Comparison of ENCODE assay signal across 27 cellular contexts in the genomic region with DNA sequence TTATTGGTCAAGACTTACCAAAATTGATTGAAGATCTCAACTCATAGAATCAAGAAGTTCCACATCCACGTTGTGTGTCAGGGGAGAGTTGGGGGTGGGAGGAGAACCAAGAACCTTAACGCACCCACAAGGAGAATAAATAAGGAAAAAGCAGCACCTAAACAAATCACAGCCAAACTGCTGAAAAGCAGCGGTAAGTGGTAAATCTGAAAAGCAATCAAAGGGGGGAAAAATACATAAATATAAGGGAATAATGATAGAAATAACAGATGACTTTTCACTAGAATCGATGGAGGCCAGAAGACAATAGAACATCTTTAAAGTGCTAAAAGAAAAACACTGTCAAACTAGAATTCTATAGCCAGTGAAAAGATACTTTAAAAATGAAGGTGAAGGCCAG.
"Had no signal": no experiment of that assay in that cellular context is flagged by ENCODE, and none has a peak within 500 bp of the region (broad histone marks: within the 10 kb centered on the region; RNA-seq: fewer than 3 reads in every experiment).

No MANE protein-coding gene starts in this region.

- H3K27me3 ChIP-seq: esophagus squamous epithelium, gastrocnemius medialis, heart right ventricle, left lung had no signal

- H3K27ac ChIP-seq: epithelial cell of prostate, esophagus squamous epithelium, gastrocnemius medialis, heart right ventricle, left lung, lower lobe of right lung had no signal

- H3K4me3 Mint-ChIP-seq: dendritic cell treated with granulocyte-macrophage colony-stimulating factor and Interleukin-4, amounts not matched to agents 40 ng/mL and 50 ng/mL, for 4 days; effector memory CD8-positive, alpha-beta T cell; endodermal cell; mesothelial cell of epicardium had no signal

- H3K4me1 ChIP-seq: esophagus squamous epithelium, gastrocnemius medialis, heart right ventricle, left lung, lower lobe of right lung had no signal

- H3K4me3 ChIP-seq: esophagus squamous epithelium, gastrocnemius medialis, heart right ventricle, left lung, lower lobe of right lung, mucosa of descending colon had no signal

- H3K27ac Mint-ChIP-seq: dendritic cell treated with granulocyte-macrophage colony-stimulating factor and Interleukin-4, amounts not matched to agents 40 ng/mL and 50 ng/mL, for 4 days; effector memory CD8-positive, alpha-beta T cell; endodermal cell; mesothelial cell of epicardium had no signal

- H3K36me3 ChIP-seq: esophagus squamous epithelium, gastrocnemius medialis, heart right ventricle, left lung, lower lobe of right lung had no signal

- H3K4me1 Mint-ChIP-seq: mesothelial cell of epicardium, naive B cell had no signal

- ATAC-seq: effector memory CD8-positive, alpha-beta T cell; esophagus mucosa; gastrocnemius medialis; heart right ventricle; left cardiac atrium; left lung; left ventricle myocardium superior; lower lobe of right lung; mucosa of descending colon had no signal

- H3K9me3 ChIP-seq: esophagus squamous epithelium, gastrocnemius medialis, lower lobe of right lung, mucosa of descending colon had no signal

- H3K27me3 Mint-ChIP-seq: dendritic cell treated with granulocyte-macrophage colony-stimulating factor and Interleukin-4, amounts not matched to agents 40 ng/mL and 50 ng/mL, for 4 days; effector memory CD8-positive, alpha-beta T cell had no signal

- FAIRE-seq: endometrium, islet of Langerhans, keratinocyte had no signal

- DNase-seq: cortex of kidney; effector CD8-positive, alpha-beta T cell; effector memory CD8-positive, alpha-beta T cell; endodermal cell; erythroblast; esophagus squamous epithelium; foreskin fibroblast; foreskin melanocyte; gastrocnemius medialis; glutamatergic neuron; head of caudate nucleus; heart right ventricle; hippocampal formation; left cardiac atrium; left lung; left ventricle myocardium superior; lower lobe of right lung; mesenchymal stem cell; mucosa of descending colon; naive B cell had no signal
